Comparison of ENCODE assay signal across 1 cellular context in the genomic region with DNA sequence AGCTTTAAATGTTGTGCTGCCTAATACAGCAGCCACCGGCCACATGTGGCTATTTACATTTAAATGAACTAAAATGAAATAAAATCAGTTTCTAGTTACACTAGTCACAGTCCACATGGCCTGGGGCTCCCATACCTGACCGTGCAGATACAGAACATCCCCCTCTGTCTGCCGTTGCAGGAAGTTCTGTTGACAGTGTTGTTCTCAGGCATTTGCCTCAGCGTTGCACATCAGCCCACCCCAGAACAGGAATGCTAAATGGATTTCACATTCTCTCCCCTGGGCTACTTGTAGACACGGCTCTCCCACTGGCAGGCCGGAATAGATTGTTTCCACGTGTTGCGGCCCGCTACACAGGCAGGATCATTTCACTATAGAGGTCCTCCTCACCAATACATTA.
TF ChIP-seq lines count a peak whose summit lies in the region.

No MANE protein-coding gene starts in this region.

TF ChIP-seq in HCT116, 20 proteins besides CTCF, POLR2A, EP300 and RAD21:
- TF ChIP-seq, protein P1, sequence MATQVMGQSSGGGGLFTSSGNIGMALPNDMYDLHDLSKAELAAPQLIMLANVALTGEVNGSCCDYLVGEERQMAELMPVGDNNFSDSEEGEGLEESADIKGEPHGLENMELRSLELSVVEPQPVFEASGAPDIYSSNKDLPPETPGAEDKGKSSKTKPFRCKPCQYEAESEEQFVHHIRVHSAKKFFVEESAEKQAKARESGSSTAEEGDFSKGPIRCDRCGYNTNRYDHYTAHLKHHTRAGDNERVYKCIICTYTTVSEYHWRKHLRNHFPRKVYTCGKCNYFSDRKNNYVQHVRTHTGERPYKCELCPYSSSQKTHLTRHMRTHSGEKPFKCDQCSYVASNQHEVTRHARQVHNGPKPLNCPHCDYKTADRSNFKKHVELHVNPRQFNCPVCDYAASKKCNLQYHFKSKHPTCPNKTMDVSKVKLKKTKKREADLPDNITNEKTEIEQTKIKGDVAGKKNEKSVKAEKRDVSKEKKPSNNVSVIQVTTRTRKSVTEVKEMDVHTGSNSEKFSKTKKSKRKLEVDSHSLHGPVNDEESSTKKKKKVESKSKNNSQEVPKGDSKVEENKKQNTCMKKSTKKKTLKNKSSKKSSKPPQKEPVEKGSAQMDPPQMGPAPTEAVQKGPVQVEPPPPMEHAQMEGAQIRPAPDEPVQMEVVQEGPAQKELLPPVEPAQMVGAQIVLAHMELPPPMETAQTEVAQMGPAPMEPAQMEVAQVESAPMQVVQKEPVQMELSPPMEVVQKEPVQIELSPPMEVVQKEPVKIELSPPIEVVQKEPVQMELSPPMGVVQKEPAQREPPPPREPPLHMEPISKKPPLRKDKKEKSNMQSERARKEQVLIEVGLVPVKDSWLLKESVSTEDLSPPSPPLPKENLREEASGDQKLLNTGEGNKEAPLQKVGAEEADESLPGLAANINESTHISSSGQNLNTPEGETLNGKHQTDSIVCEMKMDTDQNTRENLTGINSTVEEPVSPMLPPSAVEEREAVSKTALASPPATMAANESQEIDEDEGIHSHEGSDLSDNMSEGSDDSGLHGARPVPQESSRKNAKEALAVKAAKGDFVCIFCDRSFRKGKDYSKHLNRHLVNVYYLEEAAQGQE (IDR thresholded peaks at IDR 0.05; ENCODE audit: low read depth): no peak
- TF ChIP-seq ZFX (IDR thresholded peaks at IDR 0.05) (no peak), ELF1 (IDR thresholded peaks at IDR 0.05; ENCODE audit: borderline replicate concordance, low read depth) (no peak), CBX3 (IDR thresholded peaks at IDR 0.05; ENCODE audit: low read depth) (no peak), SRF (IDR thresholded peaks at IDR 0.05; ENCODE audit: low read depth) (no peak), SIN3A (IDR thresholded peaks at IDR 0.05; ENCODE audit: low read depth) (no peak), POLR2AphosphoS5 (IDR thresholded peaks at IDR 0.05; ENCODE audit: low read depth, low read length) (no peak), YY1 (IDR thresholded peaks at IDR 0.05; ENCODE audit: extremely low read depth, insufficient replicate concordance, low read depth, low read length) (no peak), CEBPB (IDR thresholded peaks at IDR 0.05; ENCODE audit: low read depth) (no peak), JUND (IDR thresholded peaks at IDR 0.05) (no peak), TCF7L2 (IDR thresholded peaks at IDR 0.05; ENCODE audit: borderline replicate concordance, extremely low read depth, insufficient read depth, insufficient read length) (no peak), EGR1 (IDR thresholded peaks at IDR 0.05; ENCODE audit: low read depth) (no peak), EZH2 (IDR thresholded peaks at IDR 0.05) (no peak), FOSL1 (IDR thresholded peaks at IDR 0.05; ENCODE audit: low read depth) (no peak), ZNF274 (IDR thresholded peaks at IDR 0.05; ENCODE audit: low read depth, low read length) (no peak), SP1 (IDR thresholded peaks at IDR 0.05; ENCODE audit: low read depth) (no peak), EZH2phosphoT487 (IDR thresholded peaks at IDR 0.05; ENCODE audit: borderline replicate concordance) (no peak)
- TF ChIP-seq, protein P2, sequence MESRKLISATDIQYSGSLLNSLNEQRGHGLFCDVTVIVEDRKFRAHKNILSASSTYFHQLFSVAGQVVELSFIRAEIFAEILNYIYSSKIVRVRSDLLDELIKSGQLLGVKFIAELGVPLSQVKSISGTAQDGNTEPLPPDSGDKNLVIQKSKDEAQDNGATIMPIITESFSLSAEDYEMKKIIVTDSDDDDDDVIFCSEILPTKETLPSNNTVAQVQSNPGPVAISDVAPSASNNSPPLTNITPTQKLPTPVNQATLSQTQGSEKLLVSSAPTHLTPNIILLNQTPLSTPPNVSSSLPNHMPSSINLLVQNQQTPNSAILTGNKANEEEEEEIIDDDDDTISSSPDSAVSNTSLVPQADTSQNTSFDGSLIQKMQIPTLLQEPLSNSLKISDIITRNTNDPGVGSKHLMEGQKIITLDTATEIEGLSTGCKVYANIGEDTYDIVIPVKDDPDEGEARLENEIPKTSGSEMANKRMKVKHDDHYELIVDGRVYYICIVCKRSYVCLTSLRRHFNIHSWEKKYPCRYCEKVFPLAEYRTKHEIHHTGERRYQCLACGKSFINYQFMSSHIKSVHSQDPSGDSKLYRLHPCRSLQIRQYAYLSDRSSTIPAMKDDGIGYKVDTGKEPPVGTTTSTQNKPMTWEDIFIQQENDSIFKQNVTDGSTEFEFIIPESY (IDR thresholded peaks at IDR 0.05; ENCODE audit: extremely low read depth, insufficient replicate concordance, low read length): no peak
- TF ChIP-seq, protein P3, sequence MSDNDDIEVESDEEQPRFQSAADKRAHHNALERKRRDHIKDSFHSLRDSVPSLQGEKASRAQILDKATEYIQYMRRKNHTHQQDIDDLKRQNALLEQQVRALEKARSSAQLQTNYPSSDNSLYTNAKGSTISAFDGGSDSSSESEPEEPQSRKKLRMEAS (IDR thresholded peaks at IDR 0.05): no peak
- TF ChIP-seq, protein P4, sequence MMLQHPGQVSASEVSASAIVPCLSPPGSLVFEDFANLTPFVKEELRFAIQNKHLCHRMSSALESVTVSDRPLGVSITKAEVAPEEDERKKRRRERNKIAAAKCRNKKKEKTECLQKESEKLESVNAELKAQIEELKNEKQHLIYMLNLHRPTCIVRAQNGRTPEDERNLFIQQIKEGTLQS (IDR thresholded peaks at IDR 0.05): no peak
TF ChIP-seq in HCT116: peak in this region for 0.
